In genomic region chr2:190995323-190995722, GRCh38 we compare ENCODE assay signal across 7 cellular contexts. TPM values are rescaled to one million over a fixed set of nuclear protein-coding genes. Genes with fewer than 3 reads are reported as not detected.
DNase-seq lines count a peak whose midpoint lies in the region; ATAC-seq and TF ChIP-seq lines count a peak whose summit lies in the region.
"Not testable (repeated sequence)": the region's sequence is repeated elsewhere in the genome, so short reads cannot be mapped to it uniquely, and the experiment has no call there.

No MANE protein-coding gene starts in this region.

- peaks cover 98% of the 10 kb centered on the region for H3K36me3 Mint-ChIP-seq in CD4-positive, alpha-beta T cell (ENCODE audit: low read depth)
- peaks cover 82% of the 10 kb centered on the region for H3K36me3 Mint-ChIP-seq in T-helper 1 cell treated with Interleukin-12 subunit alpha and Interleukin-12 subunit beta and Interleukin-4 antibody, amounts not matched to agents 30 μg/mL and 1 μg/mL, for 36 hours (ENCODE audit: low read depth)
- peaks cover 86% of the 10 kb centered on the region for H3K36me3 Mint-ChIP-seq in activated CD8-positive, alpha-beta T cell treated with anti-CD3 and anti-CD28 coated beads for 36 hours (ENCODE audit: low read depth)
- peaks cover 92% of the 10 kb centered on the region for H3K36me3 Mint-ChIP-seq in activated T-helper 2 cell treated with anti-CD3 and anti-CD28 coated beads, Interferon-gamma antibody, Interleukin-2, Interleukin-4, amounts not matched to agents 10 μg/mL and 5 μg/mL and 100 μg/mL, durations not matched to agents 14 hours and 24 hours and 36 hours (ENCODE audit: low read depth)
- H3K36me3 Mint-ChIP-seq in activated naive CD8-positive, alpha-beta T cell treated with anti-CD3 and anti-CD28 coated beads, Interleukin-2, amount 10 ng/mL, durations not matched to agents 7 days and 5 days: peaks cover 77% of the 10 kb centered on the region
- H3K36me3 Mint-ChIP-seq in endothelial cell (ENCODE audit: low read depth, unreplicated experiment) (peaks cover 45% of the 10 kb centered on the region), progenitor cell of endocrine pancreas (ENCODE audit: insufficient read depth) (peaks cover 66% of the 10 kb centered on the region)

- ATAC-seq in CD4-positive, alpha-beta T cell (ENCODE audit: poor library complexity); activated CD8-positive, alpha-beta T cell treated with anti-CD3 and anti-CD28 coated beads for 36 hours; activated naive CD8-positive, alpha-beta T cell treated with anti-CD3 and anti-CD28 coated beads, Interleukin-2, amount 10 ng/mL, durations not matched to agents 7 days and 5 days (ENCODE audit: low read depth): not testable (repeated sequence)

- H3K4me1 Mint-ChIP-seq in CD4-positive, alpha-beta T cell (ENCODE audit: low read depth): peaks cover 42% of the 10 kb centered on the region
- H3K4me1 Mint-ChIP-seq in T-helper 1 cell treated with Interleukin-12 subunit alpha and Interleukin-12 subunit beta and Interleukin-4 antibody, amounts not matched to agents 30 μg/mL and 1 μg/mL, for 36 hours (ENCODE audit: low read depth): peaks cover 63% of the 10 kb centered on the region
- H3K4me1 Mint-ChIP-seq in activated CD8-positive, alpha-beta T cell treated with anti-CD3 and anti-CD28 coated beads for 36 hours (ENCODE audit: low read depth): peaks cover 49% of the 10 kb centered on the region
- peaks cover 55% of the 10 kb centered on the region for H3K4me1 Mint-ChIP-seq in activated T-helper 2 cell treated with anti-CD3 and anti-CD28 coated beads, Interferon-gamma antibody, Interleukin-2, Interleukin-4, amounts not matched to agents 10 μg/mL and 5 μg/mL and 100 μg/mL, durations not matched to agents 14 hours and 24 hours and 36 hours (ENCODE audit: low read depth)
- H3K4me1 Mint-ChIP-seq in activated naive CD8-positive, alpha-beta T cell treated with anti-CD3 and anti-CD28 coated beads, Interleukin-2, amount 10 ng/mL, durations not matched to agents 7 days and 5 days: peaks cover 65% of the 10 kb centered on the region
- H3K4me1 Mint-ChIP-seq in endothelial cell (ENCODE audit: unreplicated experiment); progenitor cell of endocrine pancreas (ENCODE audit: low read depth): not testable (repeated sequence)

- TF ChIP-seq CTCF in CD4-positive, alpha-beta T cell (IDR thresholded peaks at IDR 0.05); activated CD8-positive, alpha-beta T cell treated with anti-CD3 and anti-CD28 coated beads for 36 hours (IDR thresholded peaks at IDR 0.05); endothelial cell (IDR thresholded peaks at IDR 0.05; ENCODE audit: unreplicated experiment); progenitor cell of endocrine pancreas (IDR thresholded peaks at IDR 0.05; ENCODE audit: unreplicated experiment): not testable (repeated sequence)

- H3K27me3 Mint-ChIP-seq in CD4-positive, alpha-beta T cell; T-helper 1 cell treated with Interleukin-12 subunit alpha and Interleukin-12 subunit beta and Interleukin-4 antibody, amounts not matched to agents 30 μg/mL and 1 μg/mL, for 36 hours (ENCODE audit: low read depth); activated CD8-positive, alpha-beta T cell treated with anti-CD3 and anti-CD28 coated beads for 36 hours; activated T-helper 2 cell treated with anti-CD3 and anti-CD28 coated beads, Interferon-gamma antibody, Interleukin-2, Interleukin-4, amounts not matched to agents 10 μg/mL and 5 μg/mL and 100 μg/mL, durations not matched to agents 14 hours and 24 hours and 36 hours (ENCODE audit: low read depth); activated naive CD8-positive, alpha-beta T cell treated with anti-CD3 and anti-CD28 coated beads, Interleukin-2, amount 10 ng/mL, durations not matched to agents 7 days and 5 days; endothelial cell (ENCODE audit: unreplicated experiment); progenitor cell of endocrine pancreas: not testable (repeated sequence)

- H3K9me3 Mint-ChIP-seq in CD4-positive, alpha-beta T cell; T-helper 1 cell treated with Interleukin-12 subunit alpha and Interleukin-12 subunit beta and Interleukin-4 antibody, amounts not matched to agents 30 μg/mL and 1 μg/mL, for 36 hours; activated T-helper 2 cell treated with anti-CD3 and anti-CD28 coated beads, Interferon-gamma antibody, Interleukin-2, Interleukin-4, amounts not matched to agents 10 μg/mL and 5 μg/mL and 100 μg/mL, durations not matched to agents 14 hours and 24 hours and 36 hours; activated naive CD8-positive, alpha-beta T cell treated with anti-CD3 and anti-CD28 coated beads, Interleukin-2, amount 10 ng/mL, durations not matched to agents 7 days and 5 days; endothelial cell (ENCODE audit: unreplicated experiment); progenitor cell of endocrine pancreas (ENCODE audit: low read depth): not testable (repeated sequence)
- peaks cover 12% of the 10 kb centered on the region for H3K9me3 Mint-ChIP-seq in activated CD8-positive, alpha-beta T cell treated with anti-CD3 and anti-CD28 coated beads for 36 hours

- not testable (repeated sequence) for H3K27ac ChIP-seq in CD4-positive, alpha-beta T cell (ENCODE audit: low read depth, low read length)

- CTCF ChIA-PET in CD4-positive, alpha-beta T cell (lab: Charles Lee): interaction anchor here (1.4 kb wide), 1 partner anchor 17 kb away, joined by 7 read pairs; no protein-coding TSS in a partner anchor
- CTCF ChIA-PET in activated CD8-positive, alpha-beta T cell treated with anti-CD3 and anti-CD28 coated beads for 36 hours (lab: Charles Lee): not testable (repeated sequence)

- H3K27me3 ChIP-seq in CD4-positive, alpha-beta T cell (ENCODE audit: control insufficient read depth, insufficient read depth, low read length): not testable (repeated sequence)

- H3K27ac Mint-ChIP-seq in CD4-positive, alpha-beta T cell: peak overlapping the region; percentile 50
- peak overlapping the region; percentile 74 for H3K27ac Mint-ChIP-seq in T-helper 1 cell treated with Interleukin-12 subunit alpha and Interleukin-12 subunit beta and Interleukin-4 antibody, amounts not matched to agents 30 μg/mL and 1 μg/mL, for 36 hours
- peak overlapping the region; percentile 71 for H3K27ac Mint-ChIP-seq in activated CD8-positive, alpha-beta T cell treated with anti-CD3 and anti-CD28 coated beads for 36 hours
- peak overlapping the region; percentile 77 for H3K27ac Mint-ChIP-seq in activated T-helper 2 cell treated with anti-CD3 and anti-CD28 coated beads, Interferon-gamma antibody, Interleukin-2, Interleukin-4, amounts not matched to agents 10 μg/mL and 5 μg/mL and 100 μg/mL, durations not matched to agents 14 hours and 24 hours and 36 hours
- peak overlapping the region; percentile 83 for H3K27ac Mint-ChIP-seq in activated naive CD8-positive, alpha-beta T cell treated with anti-CD3 and anti-CD28 coated beads, Interleukin-2, amount 10 ng/mL, durations not matched to agents 7 days and 5 days
- H3K27ac Mint-ChIP-seq in endothelial cell (ENCODE audit: unreplicated experiment): not testable (repeated sequence)
- H3K27ac Mint-ChIP-seq in progenitor cell of endocrine pancreas: peak overlapping the region; percentile 27

- H3K9me3 ChIP-seq in CD4-positive, alpha-beta T cell (ENCODE audit: control insufficient read depth, low read length): not testable (repeated sequence)

- intact Hi-C loops in CD4-positive, alpha-beta T cell (cut with DNase I, micrococcal nuclease); activated CD8-positive, alpha-beta T cell treated with anti-CD3 and anti-CD28 coated beads for 36 hours (cut with micrococcal nuclease); activated T-helper 2 cell treated with anti-CD3 and anti-CD28 coated beads, Interferon-gamma antibody, Interleukin-2, Interleukin-4, amounts not matched to agents 10 μg/mL and 5 μg/mL and 100 μg/mL, durations not matched to agents 14 hours and 24 hours and 36 hours (cut with micrococcal nuclease): not testable (repeated sequence)

- not testable (repeated sequence) for H3K4me3 Mint-ChIP-seq in CD4-positive, alpha-beta T cell; T-helper 1 cell treated with Interleukin-12 subunit alpha and Interleukin-12 subunit beta and Interleukin-4 antibody, amounts not matched to agents 30 μg/mL and 1 μg/mL, for 36 hours; activated CD8-positive, alpha-beta T cell treated with anti-CD3 and anti-CD28 coated beads for 36 hours; activated T-helper 2 cell treated with anti-CD3 and anti-CD28 coated beads, Interferon-gamma antibody, Interleukin-2, Interleukin-4, amounts not matched to agents 10 μg/mL and 5 μg/mL and 100 μg/mL, durations not matched to agents 14 hours and 24 hours and 36 hours (ENCODE audit: low read depth); activated naive CD8-positive, alpha-beta T cell treated with anti-CD3 and anti-CD28 coated beads, Interleukin-2, amount 10 ng/mL, durations not matched to agents 7 days and 5 days; progenitor cell of endocrine pancreas (ENCODE audit: low read depth)
- H3K4me3 Mint-ChIP-seq in endothelial cell (ENCODE audit: unreplicated experiment): peak overlapping the region; percentile 65

- POLR2A ChIA-PET in CD4-positive, alpha-beta T cell (lab: Charles Lee): interaction anchor here (0.8 to 1.5 kb wide), 2 partner anchors 9 to 18 kb away, joined by 3 to 4 read pairs; partner anchors contain the start of gene STAT1
- POLR2A ChIA-PET in activated CD8-positive, alpha-beta T cell treated with anti-CD3 and anti-CD28 coated beads for 36 hours (lab: Charles Lee): interaction anchor here (1.4 to 13.6 kb wide), 5 partner anchors 8 to 19 kb away, joined by 3 to 144 read pairs (median 25); partner anchors contain the start of gene STAT1
- POLR2A ChIA-PET in activated naive CD8-positive, alpha-beta T cell treated with anti-CD3 and anti-CD28 coated beads, Interleukin-2, amount 10 ng/mL, durations not matched to agents 7 days and 5 days (lab: Charles Lee): interaction anchor here (1.8 kb wide), 1 partner anchor 28 kb away, joined by 5 read pairs; no protein-coding TSS in a partner anchor

- DNase-seq in CD4-positive, alpha-beta T cell; activated CD8-positive, alpha-beta T cell treated with anti-CD3 and anti-CD28 coated beads for 36 hours; activated T-helper 2 cell treated with anti-CD3 and anti-CD28 coated beads, Interferon-gamma antibody, Interleukin-2, Interleukin-4, amounts not matched to agents 10 μg/mL and 5 μg/mL and 100 μg/mL, durations not matched to agents 14 hours and 24 hours and 36 hours (ENCODE audit: low spot score); activated naive CD8-positive, alpha-beta T cell treated with anti-CD3 and anti-CD28 coated beads, Interleukin-2, amount 10 ng/mL, durations not matched to agents 7 days and 5 days; endothelial cell (ENCODE audit: low spot score); progenitor cell of endocrine pancreas (ENCODE audit: low spot score, unreplicated experiment): not testable (repeated sequence)

RNA-seq across cellular contexts. Expression of gene STAT1, which starts 18.6 kb away (rescaled TPM):
- total RNA-seq in CD4-positive, alpha-beta T cell: 10 to 100 TPM; 56.6 to 57.8 TPM
- total RNA-seq in activated CD8-positive, alpha-beta T cell treated with anti-CD3 and anti-CD28 coated beads for 36 hours: 100 to 1,000 TPM; 293 to 311 TPM
- total RNA-seq in activated T-helper 2 cell treated with anti-CD3 and anti-CD28 coated beads, Interferon-gamma antibody, Interleukin-2, Interleukin-4, amounts not matched to agents 10 μg/mL and 5 μg/mL and 100 μg/mL, durations not matched to agents 14 hours and 24 hours and 36 hours: 135 and 139 TPM in 2 replicates
- total RNA-seq in activated naive CD8-positive, alpha-beta T cell treated with anti-CD3 and anti-CD28 coated beads, Interleukin-2, amount 10 ng/mL, durations not matched to agents 7 days and 5 days: 100 to 1,000 TPM; 544 to 571 TPM
- 30.1 TPM for total RNA-seq in endothelial cell (ENCODE audit: unreplicated experiment)
- total RNA-seq in progenitor cell of endocrine pancreas: 264 and 274 TPM in 2 replicates
